ENCODE assay signal across 8 cellular contexts in the genomic region with DNA sequence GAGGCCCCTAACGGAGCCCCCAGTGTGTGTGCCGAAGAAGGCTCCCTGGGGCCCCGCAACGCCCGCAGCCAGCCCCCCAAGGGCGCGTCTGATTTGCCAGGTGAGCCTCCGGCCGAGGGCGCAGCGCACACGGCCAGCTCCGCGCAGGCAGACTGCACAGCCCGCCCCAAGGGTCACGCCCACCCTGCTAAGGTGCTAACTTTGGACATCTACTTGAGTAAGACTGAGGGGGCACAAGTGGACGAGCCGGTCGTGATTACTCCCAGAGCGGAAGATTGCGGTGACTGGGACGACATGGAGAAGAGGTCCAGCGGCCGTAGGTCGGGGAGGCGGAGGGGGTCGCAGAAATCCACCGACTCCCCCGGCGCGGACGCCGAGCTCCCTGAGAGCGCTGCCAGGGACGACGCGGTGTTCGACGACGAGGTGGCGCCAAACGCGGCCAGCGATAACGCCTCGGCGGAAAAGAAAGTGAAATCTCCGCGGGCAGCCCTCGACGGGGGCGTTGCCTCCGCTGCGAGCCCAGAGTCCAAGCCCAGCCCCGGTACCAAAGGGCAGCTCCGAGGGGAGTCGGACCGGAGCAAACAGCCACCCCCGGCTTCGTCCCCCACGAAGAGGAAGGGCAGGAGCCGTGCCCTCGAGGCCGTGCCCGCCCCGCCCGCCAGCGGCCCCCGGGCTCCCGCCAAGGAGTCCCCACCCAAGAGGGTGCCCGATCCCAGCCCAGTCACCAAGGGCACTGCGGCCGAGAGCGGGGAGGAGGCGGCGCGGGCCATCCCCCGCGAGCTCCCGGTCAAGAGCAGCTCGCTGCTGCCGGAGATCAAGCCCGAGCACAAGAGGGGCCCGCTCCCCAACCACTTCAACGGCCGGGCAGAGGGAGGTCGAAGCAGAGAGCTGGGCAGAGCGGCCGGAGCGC.
DNase-seq lines count a peak whose midpoint lies in the region; ATAC-seq and TF ChIP-seq lines count a peak whose summit lies in the region.

No MANE protein-coding gene starts in this region.

- no peaks in the 10 kb centered on the region for H3K36me3 ChIP-seq in endodermal cell (ENCODE audit: control insufficient read depth, insufficient read depth, low read length)

- H3K9ac ChIP-seq in endodermal cell (ENCODE audit: extremely low read depth, low read length, poor library complexity, severe bottlenecking): no peak overlapping the region

- H3K4me1 ChIP-seq in endodermal cell (ENCODE audit: control insufficient read depth, insufficient read depth, low read length): peaks cover 3% of the 10 kb centered on the region

- peak overlapping the region; percentile 92 for H3K27ac Mint-ChIP-seq in activated CD4-positive, alpha-beta memory T cell treated with anti-CD3 and anti-CD28 coated beads, Interleukin-2, amount 10 ng/mL, durations not matched to agents 7 days and 5 days
- no peak overlapping the region for H3K27ac Mint-ChIP-seq in endodermal cell
- H3K27ac Mint-ChIP-seq in stimulated activated effector memory CD8-positive, alpha-beta T cell treated with anti-CD3 and anti-CD28 coated beads, Interleukin-12 subunit alpha, Interleukin-12 subunit beta, amount 100 ng/mL, for 72 hours: peak overlapping the region; percentile 91

- peaks cover 12% of the 10 kb centered on the region for H3K36me3 Mint-ChIP-seq in activated CD4-positive, alpha-beta memory T cell treated with anti-CD3 and anti-CD28 coated beads, Interleukin-2, amount 10 ng/mL, durations not matched to agents 7 days and 5 days (ENCODE audit: low read depth)
- no peaks in the 10 kb centered on the region for H3K36me3 Mint-ChIP-seq in endodermal cell (ENCODE audit: low read depth)
- H3K36me3 Mint-ChIP-seq in stimulated activated effector memory CD8-positive, alpha-beta T cell treated with anti-CD3 and anti-CD28 coated beads, Interleukin-12 subunit alpha, Interleukin-12 subunit beta, amount 100 ng/mL, for 72 hours: peaks cover 7% of the 10 kb centered on the region

- CTCF ChIA-PET in activated CD4-positive, alpha-beta memory T cell treated with anti-CD3 and anti-CD28 coated beads, Interleukin-2, amount 10 ng/mL, durations not matched to agents 7 days and 5 days (lab: Charles Lee): interaction anchor here (0.5 to 6.6 kb wide), 20 partner anchors 11 to 772 kb away, joined by 3 to 147 read pairs (median 4); no protein-coding TSS in a partner anchor

- H3K4me3 Mint-ChIP-seq in activated CD4-positive, alpha-beta memory T cell treated with anti-CD3 and anti-CD28 coated beads, Interleukin-2, amount 10 ng/mL, durations not matched to agents 7 days and 5 days: peak overlapping the region; percentile 93
- H3K4me3 Mint-ChIP-seq in endodermal cell: peak overlapping the region; percentile 55
- H3K4me3 Mint-ChIP-seq in stimulated activated effector memory CD8-positive, alpha-beta T cell treated with anti-CD3 and anti-CD28 coated beads, Interleukin-12 subunit alpha, Interleukin-12 subunit beta, amount 100 ng/mL, for 72 hours: peak overlapping the region; percentile 76

- no peak for TF ChIP-seq POLR2A in GM18505 (IDR thresholded peaks at IDR 0.05; ENCODE audit: borderline replicate concordance, extremely low read depth, insufficient read depth, insufficient read length)

- WGBS in endodermal cell (ENCODE audit: insufficient coverage in 1 of 2, insufficient read length in 1 of 2), 2 experiments: 2 to 3% methylated on average over 27 to 90 of the region's 90 CpGs

- DNase-seq in NCI-H1105 treated with DMSO at 0.1 percent for 48 hours (lab: John Stamatoyannopoulos, UW) (peak; percentile 21), endodermal cell (peak; percentile 84), mucosa of gallbladder (ENCODE audit: low spot score) (peak; percentile 73), globus pallidus (ENCODE audit: low spot score) (no peak)
- peak; percentile 85 for DNase-seq in activated CD4-positive, alpha-beta memory T cell treated with anti-CD3 and anti-CD28 coated beads, Interleukin-2, amount 10 ng/mL, durations not matched to agents 7 days and 5 days
- DNase-seq in stimulated activated effector memory CD8-positive, alpha-beta T cell treated with anti-CD3 and anti-CD28 coated beads, Interleukin-12 subunit alpha, Interleukin-12 subunit beta, amount 100 ng/mL, for 72 hours (ENCODE audit: low spot score in 2 of 2): peak; percentile 67 to 91

- H3K4me3 ChIP-seq in endodermal cell (ENCODE audit: low read length): peak overlapping the region; percentile 71

- H3K9me3 Mint-ChIP-seq in activated CD4-positive, alpha-beta memory T cell treated with anti-CD3 and anti-CD28 coated beads, Interleukin-2, amount 10 ng/mL, durations not matched to agents 7 days and 5 days: no peaks in the 10 kb centered on the region
- no peaks in the 10 kb centered on the region for H3K9me3 Mint-ChIP-seq in endodermal cell
- no peaks in the 10 kb centered on the region for H3K9me3 Mint-ChIP-seq in stimulated activated effector memory CD8-positive, alpha-beta T cell treated with anti-CD3 and anti-CD28 coated beads, Interleukin-12 subunit alpha, Interleukin-12 subunit beta, amount 100 ng/mL, for 72 hours

- POLR2A ChIA-PET in activated CD4-positive, alpha-beta memory T cell treated with anti-CD3 and anti-CD28 coated beads, Interleukin-2, amount 10 ng/mL, durations not matched to agents 7 days and 5 days (lab: Charles Lee): interaction anchor here (0.6 to 10.3 kb wide), 17 partner anchors 10 to 520 kb away, joined by 3 to 434 read pairs (median 5); a partner anchor contains a TSS

- ATAC-seq in GM18505 (IDR thresholded peaks at IDR 0.05; ENCODE audit: unreplicated experiment) (peak; percentile 65), HG02588 (IDR thresholded peaks at IDR 0.05; ENCODE audit: unreplicated experiment) (peak; percentile 61)
- ATAC-seq in stimulated activated effector memory CD8-positive, alpha-beta T cell treated with anti-CD3 and anti-CD28 coated beads, Interleukin-12 subunit alpha, Interleukin-12 subunit beta, amount 100 ng/mL, for 72 hours: peak; percentile 80

- peaks cover 81% of the 10 kb centered on the region for H3K27me3 ChIP-seq in endodermal cell (ENCODE audit: control insufficient read depth, insufficient read depth, low read length, poor library complexity, severe bottlenecking)

- peaks cover 56% of the 10 kb centered on the region for H3K4me1 Mint-ChIP-seq in activated CD4-positive, alpha-beta memory T cell treated with anti-CD3 and anti-CD28 coated beads, Interleukin-2, amount 10 ng/mL, durations not matched to agents 7 days and 5 days
- peaks cover 12% of the 10 kb centered on the region for H3K4me1 Mint-ChIP-seq in endodermal cell
- H3K4me1 Mint-ChIP-seq in stimulated activated effector memory CD8-positive, alpha-beta T cell treated with anti-CD3 and anti-CD28 coated beads, Interleukin-12 subunit alpha, Interleukin-12 subunit beta, amount 100 ng/mL, for 72 hours: peaks cover 41% of the 10 kb centered on the region

- peak; percentile 45 for TF ChIP-seq CTCF in endodermal cell (conservative IDR thresholded peaks at IDR 0.05)

- peaks cover 5% of the 10 kb centered on the region for H3K9me3 ChIP-seq in endodermal cell (ENCODE audit: control insufficient read depth, low read length)

- H3K27ac ChIP-seq in endodermal cell (ENCODE audit: low read depth, low read length): no peak overlapping the region

- H3K27me3 Mint-ChIP-seq in activated CD4-positive, alpha-beta memory T cell treated with anti-CD3 and anti-CD28 coated beads, Interleukin-2, amount 10 ng/mL, durations not matched to agents 7 days and 5 days: no peaks in the 10 kb centered on the region
- H3K27me3 Mint-ChIP-seq in endodermal cell (ENCODE audit: insufficient read depth): peaks cover 80% of the 10 kb centered on the region
